2 cellular contexts compared by ENCODE assay signal in the genomic region with DNA sequence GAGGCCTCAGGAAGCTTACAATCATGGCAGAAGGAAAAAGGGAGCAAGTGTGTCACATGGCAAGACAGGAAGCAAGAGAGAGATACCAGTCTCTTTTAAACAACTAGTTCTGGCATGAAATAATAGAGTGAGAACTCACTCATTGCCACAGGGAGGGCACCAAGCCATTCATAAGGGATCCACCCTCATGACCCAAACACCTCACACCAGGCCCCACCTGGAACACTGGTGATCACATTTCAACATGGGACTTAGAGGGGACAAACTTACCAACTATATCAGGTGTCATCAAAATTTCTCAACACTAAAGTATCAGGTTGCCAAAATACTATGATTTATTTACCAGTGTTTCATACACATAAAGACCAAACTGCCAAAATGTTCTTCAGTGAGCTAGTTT. TPM values are rescaled to one million over a fixed set of nuclear protein-coding genes. Genes with fewer than 3 reads are reported as not detected.
"Had no signal": no experiment of that assay in that cellular context is flagged by ENCODE, and none has a peak within 500 bp of the region (broad histone marks: within the 10 kb centered on the region; RNA-seq: fewer than 3 reads in every experiment).

No MANE protein-coding gene starts in this region.

RNA-seq across cellular contexts. Expression of a gene that starts 55.8 kb away (rescaled TPM):
- total RNA-seq: M059J, MCF 10A had no signal
